8 cellular contexts compared by ENCODE assay signal in the genomic region with DNA sequence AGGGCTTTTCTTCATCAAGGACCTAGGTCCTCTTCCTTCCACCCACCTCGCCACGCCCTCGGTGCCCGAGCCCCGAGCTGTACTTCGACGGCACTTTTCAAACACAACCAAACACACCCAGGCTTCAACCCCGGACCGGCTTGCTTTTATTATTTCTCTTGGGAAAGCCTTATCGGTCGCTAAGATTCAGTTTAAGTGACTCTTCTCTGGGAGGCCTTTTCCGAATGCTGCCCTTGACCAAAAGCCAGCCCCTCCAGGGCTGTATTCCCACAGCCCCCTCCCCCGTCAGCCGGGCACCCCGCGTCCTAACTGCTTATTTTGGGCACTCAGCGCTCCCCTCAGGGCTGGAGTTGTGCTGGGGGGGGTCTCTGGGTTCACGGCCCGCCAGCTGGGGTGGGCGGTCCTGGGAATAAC. TPM values are rescaled to one million over a fixed set of nuclear protein-coding genes. Genes with fewer than 3 reads are reported as not detected.
DNase-seq lines count a peak whose midpoint lies in the region; ATAC-seq, FAIRE-seq and TF ChIP-seq lines count a peak whose summit lies in the region.

No MANE protein-coding gene starts in this region.

- BruUV-seq in PC-3 (replicated peaks; lab: Mats Ljungman, UMichigan) = no TSS peak

- no peaks in the 10 kb centered on the region for H3K79me1 ChIP-seq in H1 (ENCODE audit: low read depth, low read length)

- TF ChIP-seq CTCF in PC-3 (conservative IDR thresholded peaks at IDR 0.05; ENCODE audit: low read depth, low read length) (no peak), H1 (IDR thresholded peaks at IDR 0.05; ENCODE audit: control extremely low read depth in 1 of 3, insufficient read depth in 1 of 3, low read depth in 1 of 3, low read length in 3 of 3) (no peak), neural crest cell (conservative IDR thresholded peaks at IDR 0.05) (no peak)

- peak overlapping the region; percentile 72 for H3K14ac ChIP-seq in H1 (ENCODE audit: insufficient read length)

- H2BK120ac ChIP-seq in H1 (replicated peaks; ENCODE audit: low read depth, low read length) = no peak overlapping the region

- H3K18ac ChIP-seq in H1 (ENCODE audit: extremely low read depth, low read length) = no peak overlapping the region

- peak overlapping the region; percentile 11 for H4K91ac ChIP-seq in H1 (replicated peaks; ENCODE audit: insufficient read length, low read length)

- H3F3A ChIP-seq in PC-3 (ENCODE audit: low read length, unreplicated experiment) = no peaks in the 10 kb centered on the region

- H3K9ac ChIP-seq in PC-3 (ENCODE audit: low read length) (no peak overlapping the region), H1 (replicated peaks in 1 of 4; ENCODE audit: extremely low read depth in 1 of 4, low read depth in 3 of 4, low read length in 3 of 4) (peak overlapping the region in 2 of 4 experiments; percentile 24 to 52; a peak in 3 of 7 replicates)

- peaks cover 9% of the 10 kb centered on the region; the same call in 1 of the 2 replicates for H3K23me2 ChIP-seq in H1 (ENCODE audit: low read depth, low read length)

- CTCF ChIA-PET in PC-3 (lab: Charles Lee) (no interaction called here), H1 (lab: Charles Lee; ENCODE audit: partially characterized antibody) (interaction anchor here (1.1 kb wide), 1 partner anchor 134 kb away, joined by 5 read pairs; no protein-coding TSS in a partner anchor)

- no peak overlapping the region for H4K8ac ChIP-seq in H1 (ENCODE audit: extremely low read depth, insufficient read depth, low read length)

- no peak overlapping the region for H3K56ac ChIP-seq in H1 (replicated peaks; ENCODE audit: insufficient read length, low read depth, low read length)

- no peaks in the 10 kb centered on the region for H3K9me2 ChIP-seq in PC-3 (replicated peaks; ENCODE audit: low read length)

- H3K36me3 Mint-ChIP-seq in neural crest cell (ENCODE audit: low read depth) = no peaks in the 10 kb centered on the region

- no peak overlapping the region for H2BK15ac ChIP-seq in H1 (ENCODE audit: low read length)

- H3K27me3 Mint-ChIP-seq in neural crest cell (ENCODE audit: low read depth) = peaks cover 76% of the 10 kb centered on the region

- H3K27me3 ChIP-seq in PC-3 (ENCODE audit: low read length) (peaks cover 43% of the 10 kb centered on the region), H1 (replicated peaks in 1 of 4; ENCODE audit: control insufficient read depth in 3 of 4, extremely low read depth in 1 of 4, insufficient read depth in 3 of 4, low read length in 3 of 4) (peaks cover 0 to 4% (median 0%) of the 10 kb centered on the region in 4 experiments; a peak in 2 of 7 replicates)

- TF ChIP-seq EP300 in H1 (IDR thresholded peaks at IDR 0.05; ENCODE audit: borderline replicate concordance in 1 of 2, low read depth in 2 of 2, low read length in 2 of 2) = no peak

- TF ChIP-seq POLR2A in H1 (IDR thresholded peaks at IDR 0.05; ENCODE audit: control extremely low read depth in 1 of 2, low read depth in 2 of 2, low read length in 2 of 2) = no peak

- intact Hi-C loops in PC-3 (cut with micrococcal nuclease) = no loop called here

- no peak overlapping the region for H2AK5ac ChIP-seq in H1 (ENCODE audit: low read depth, low read length)

- H3K23ac ChIP-seq in H1 (ENCODE audit: insufficient read length) = no peak overlapping the region

- H2AFZ ChIP-seq in PC-3 (ENCODE audit: low read length) (peak overlapping the region; percentile 65; the same call in 1 of the 2 replicates), H1 (ENCODE audit: low read length) (peak overlapping the region; percentile 85)

- POLR2A ChIA-PET in PC-3 (lab: Charles Lee; ENCODE audit: unreplicated experiment) (no interaction called here), H1 (lab: Charles Lee; ENCODE audit: partially characterized antibody) (interaction anchor here (0.6 to 1.7 kb wide), 2 partner anchors 9 to 949 kb away, joined by 3 to 6 read pairs; no protein-coding TSS in a partner anchor)

- H3K4me3 ChIP-seq in PC-3 (ENCODE audit: low read length) (peak overlapping the region; percentile 58), H1 (ENCODE audit: extremely low read depth in 1 of 4, insufficient read depth in 2 of 4, low read depth in 3 of 4, low read length in 4 of 4) (peak overlapping the region; percentile 67 to 97 (median 86))

- H3K27ac ChIP-seq in PC-3 (ENCODE audit: low read length) = no peak overlapping the region
- 0 out of 2 replicates have a peak overlapping the region, but pooled peaks have one; percentile 39 for H3K27ac ChIP-seq in H1 (ENCODE audit: low read depth, low read length)

- peak overlapping the region; percentile 74 for H3K4me2 ChIP-seq in PC-3 (ENCODE audit: low read length)
- H3K4me2 ChIP-seq in H1 (ENCODE audit: insufficient read depth in 1 of 2, low read depth in 2 of 2, low read length in 2 of 2) = peak overlapping the region; percentile 77 to 97

- H3K36me3 ChIP-seq in PC-3 (ENCODE audit: low read depth, low read length) = no peaks in the 10 kb centered on the region
- no peaks in the 10 kb centered on the region; a peak in 1 of 8 replicates for H3K36me3 ChIP-seq in H1 (ENCODE audit: control insufficient read depth in 2 of 4, insufficient read depth in 4 of 4, low read length in 3 of 4)

- TF ChIP-seq RAD21 in H1 (IDR thresholded peaks at IDR 0.05 in 1 of 2, conservative IDR thresholded peaks at IDR 0.05 in 1 of 2; ENCODE audit: low read depth in 2 of 2, low read length in 2 of 2) = no peak

- H3K9me3 ChIP-seq in PC-3 (ENCODE audit: low read length) = no peaks in the 10 kb centered on the region
- no peaks in the 10 kb centered on the region for H3K9me3 ChIP-seq in H1 (ENCODE audit: insufficient read depth in 2 of 2, low read depth in 1 of 2, low read length in 1 of 2)

- H3K4me1 Mint-ChIP-seq in neural crest cell = peaks cover 19% of the 10 kb centered on the region

- ATAC-seq in GM21381 (IDR thresholded peaks at IDR 0.05; ENCODE audit: unreplicated experiment) (peak; percentile 1), PC-3 (no peak)

- H4K20me1 ChIP-seq in PC-3 (ENCODE audit: low read length) (peaks cover 8% of the 10 kb centered on the region; the same call in 1 of the 2 replicates), H1 (replicated peaks in 1 of 2; ENCODE audit: control insufficient read depth in 1 of 2, insufficient read depth in 2 of 2, low read length in 2 of 2) (no peaks in the 10 kb centered on the region)

- H3K79me2 ChIP-seq in PC-3 (ENCODE audit: low read length) = no peaks in the 10 kb centered on the region
- peaks cover 0 to 10% of the 10 kb centered on the region in 2 experiments; a peak in 1 of 4 replicates for H3K79me2 ChIP-seq in H1 (ENCODE audit: control insufficient read depth in 1 of 2, insufficient read depth in 2 of 2, low read length in 2 of 2)

- H2BK20ac ChIP-seq in H1 (ENCODE audit: low read length) = no peak overlapping the region

- FAIRE-seq in H1 (lab: Jason Lieb, UNC) = no peak

- no peak overlapping the region for H2BK12ac ChIP-seq in H1 (ENCODE audit: low read depth, low read length)

- H2BK5ac ChIP-seq in H1 (ENCODE audit: low read depth, low read length) = no peak overlapping the region

- no peak overlapping the region for H3K27ac Mint-ChIP-seq in neural crest cell (ENCODE audit: unreplicated experiment)

- H3K9me3 Mint-ChIP-seq in neural crest cell = no peaks in the 10 kb centered on the region

- no peaks in the 10 kb centered on the region; the same call in 1 of the 2 replicates for H3K4me1 ChIP-seq in PC-3 (ENCODE audit: insufficient read depth, low read length)
- peaks cover 0 to 6% (median 3%) of the 10 kb centered on the region in 4 experiments; a peak in 5 of 7 replicates for H3K4me1 ChIP-seq in H1 (replicated peaks in 1 of 4; ENCODE audit: control insufficient read depth in 3 of 4, insufficient read depth in 4 of 4, low read length in 3 of 4)

- H3K4ac ChIP-seq in H1 (replicated peaks; ENCODE audit: insufficient read length, low read depth, low read length) = no peak overlapping the region

- peak overlapping the region; percentile 36 for H4K5ac ChIP-seq in H1 (ENCODE audit: insufficient read length, low read depth, low read length)

- WGBS in H1 (ENCODE audit: extremely low coverage in 1 of 2, insufficient coverage in 1 of 2, insufficient read length in 1 of 2, insufficient replicate concordance in 2 of 2, low coverage in 1 of 2, low lambda C conversion rate in 2 of 2, missing lambda C conversion rate in 1 of 2), 2 experiments = 4% methylated on average over 17 of the region's 20 CpGs; no CpG with 5 or more reads in 1 of the 2 experiments

- DNase-seq in PC-3 (no peak), H1 (ENCODE audit: low read depth in 1 of 2, low spot score in 2 of 2) (peak in 1 of 2 experiments; percentile 72), neural crest cell (ENCODE audit: low read depth, low spot score) (no peak), HK-2 (ENCODE audit: unreplicated experiment) (no peak), dermis blood vessel endothelial cell (no peak), GOT3 (lab: John Stamatoyannopoulos, UW) (no peak)
- DNase-seq in stimulated activated CD4-positive, alpha-beta T cell treated with anti-CD3 and anti-CD28 coated beads, Interleukin-2, amount 100 ng/mL, for 48 hours = no peak

- H3K4me3 Mint-ChIP-seq in neural crest cell = peak overlapping the region; percentile 80

TF ChIP-seq in H1, 55 proteins besides CTCF, POLR2A, EP300 and RAD21 (continues in another document):
- TF ChIP-seq HDAC6 (IDR thresholded peaks at IDR 0.05; ENCODE audit: low read depth, low read length) = no peak

RNA-seq across cellular contexts. Expression of a gene that starts 0.6 kb away (rescaled TPM):
- total RNA-seq in PC-3 (2014; rRNA removed) (0.11 TPM in 1 of 2 replicates, not detected in the other), neural crest cell (1.1 and 1.6 TPM in 2 replicates), dermis blood vessel endothelial cell (not detected in 2 replicates)
- 9.4 and 9.6 TPM in 2 replicates for total RNA-seq in H1 (2021; fragmentation: NEBNext Ultra II Directional; extraction: Animal tissue kit (Norgen Biotek cat#: 25700))
- polyA plus RNA-seq in H1 (2011; rRNA removed) = 2.5 and 3.3 TPM in 2 replicates
- 4.9 TPM for polyA plus RNA-seq in H1 (2011; cell fraction: cytosol; rRNA removed)
- 7.5 TPM for polyA plus RNA-seq in H1 (2011; cell fraction: nucleus; rRNA removed)
- polyA plus RNA-seq in H1 (2012, experiment 1 of 2) = 5.3 to 6.9 TPM (median 6.0 TPM) in 4 replicates
- 1.4 TPM for polyA plus RNA-seq in H1 (2012, experiment 2 of 2)
- polyA plus RNA-seq in H1 (2013, experiment 1 of 2) = 3.8 TPM
- 4.1 TPM for polyA plus RNA-seq in H1 (2013, experiment 2 of 2)
- 17.7 and 32.5 TPM in 2 replicates for polyA minus RNA-seq in H1 (2011; rRNA and poly(A)+ RNA removed)
- 8.6 TPM for polyA minus RNA-seq in H1 (2011; cell fraction: cytosol; rRNA and poly(A)+ RNA removed)
- 28.2 TPM for polyA minus RNA-seq in H1 (2011; cell fraction: nucleus; rRNA and poly(A)+ RNA removed)

RNA-seq across cellular contexts. Expression of a gene that starts 44.1 kb away (rescaled TPM):
- total RNA-seq in PC-3 (2014; rRNA removed) (29.3 and 42.7 TPM in 2 replicates), neural crest cell (25.3 and 30.4 TPM in 2 replicates), dermis blood vessel endothelial cell (4.0 and 10.2 TPM in 2 replicates)
- total RNA-seq in H1 (2021; fragmentation: NEBNext Ultra II Directional; extraction: Animal tissue kit (Norgen Biotek cat#: 25700)) = 14.0 and 19.8 TPM in 2 replicates
- 69.6 and 74.7 TPM in 2 replicates for polyA plus RNA-seq in H1 (2011; rRNA removed)
- polyA plus RNA-seq in H1 (2011; cell fraction: cytosol; rRNA removed) = 53.9 TPM
- 35.6 TPM for polyA plus RNA-seq in H1 (2011; cell fraction: nucleus; rRNA removed)
- 21.2 to 43.8 TPM (median 34.3 TPM) in 4 replicates for polyA plus RNA-seq in H1 (2012, experiment 1 of 2)
- 101 TPM for polyA plus RNA-seq in H1 (2012, experiment 2 of 2)
- polyA plus RNA-seq in H1 (2013, experiment 1 of 2) = 14.7 TPM
- 17.6 TPM for polyA plus RNA-seq in H1 (2013, experiment 2 of 2)
- polyA minus RNA-seq in H1 (2011; rRNA and poly(A)+ RNA removed) = 3.6 and 10.3 TPM in 2 replicates
- polyA minus RNA-seq in H1 (2011; cell fraction: cytosol; rRNA and poly(A)+ RNA removed) = 8.7 TPM
- polyA minus RNA-seq in H1 (2011; cell fraction: nucleus; rRNA and poly(A)+ RNA removed) = 7.6 TPM
